ENCODE assay signal across 1 cellular context in the genomic region with DNA sequence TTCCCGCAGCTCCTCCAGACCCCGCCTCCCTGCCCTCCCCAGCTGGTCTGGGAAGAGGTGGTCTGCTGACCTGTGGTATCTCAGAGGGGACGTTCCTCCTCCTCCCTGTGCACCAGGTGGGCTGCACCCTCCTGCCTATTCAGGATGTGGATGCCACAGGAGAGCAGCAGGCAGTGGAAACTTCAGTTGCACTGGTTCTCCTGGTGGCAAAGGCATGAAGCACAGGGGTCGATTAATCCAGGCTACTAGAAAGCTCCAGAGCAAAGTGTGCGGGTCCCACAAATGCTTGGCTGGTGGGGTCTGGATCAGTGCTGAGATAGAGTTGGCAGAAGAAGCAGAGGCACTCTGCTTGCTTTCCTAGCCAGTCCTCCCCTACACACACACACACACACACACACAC.
TF ChIP-seq lines count a peak whose summit lies in the region.

No MANE protein-coding gene starts in this region.

TF ChIP-seq in GM23338, 12 proteins besides CTCF, POLR2A, EP300 and RAD21 (continued from another document):
- TF ChIP-seq, protein P1, sequence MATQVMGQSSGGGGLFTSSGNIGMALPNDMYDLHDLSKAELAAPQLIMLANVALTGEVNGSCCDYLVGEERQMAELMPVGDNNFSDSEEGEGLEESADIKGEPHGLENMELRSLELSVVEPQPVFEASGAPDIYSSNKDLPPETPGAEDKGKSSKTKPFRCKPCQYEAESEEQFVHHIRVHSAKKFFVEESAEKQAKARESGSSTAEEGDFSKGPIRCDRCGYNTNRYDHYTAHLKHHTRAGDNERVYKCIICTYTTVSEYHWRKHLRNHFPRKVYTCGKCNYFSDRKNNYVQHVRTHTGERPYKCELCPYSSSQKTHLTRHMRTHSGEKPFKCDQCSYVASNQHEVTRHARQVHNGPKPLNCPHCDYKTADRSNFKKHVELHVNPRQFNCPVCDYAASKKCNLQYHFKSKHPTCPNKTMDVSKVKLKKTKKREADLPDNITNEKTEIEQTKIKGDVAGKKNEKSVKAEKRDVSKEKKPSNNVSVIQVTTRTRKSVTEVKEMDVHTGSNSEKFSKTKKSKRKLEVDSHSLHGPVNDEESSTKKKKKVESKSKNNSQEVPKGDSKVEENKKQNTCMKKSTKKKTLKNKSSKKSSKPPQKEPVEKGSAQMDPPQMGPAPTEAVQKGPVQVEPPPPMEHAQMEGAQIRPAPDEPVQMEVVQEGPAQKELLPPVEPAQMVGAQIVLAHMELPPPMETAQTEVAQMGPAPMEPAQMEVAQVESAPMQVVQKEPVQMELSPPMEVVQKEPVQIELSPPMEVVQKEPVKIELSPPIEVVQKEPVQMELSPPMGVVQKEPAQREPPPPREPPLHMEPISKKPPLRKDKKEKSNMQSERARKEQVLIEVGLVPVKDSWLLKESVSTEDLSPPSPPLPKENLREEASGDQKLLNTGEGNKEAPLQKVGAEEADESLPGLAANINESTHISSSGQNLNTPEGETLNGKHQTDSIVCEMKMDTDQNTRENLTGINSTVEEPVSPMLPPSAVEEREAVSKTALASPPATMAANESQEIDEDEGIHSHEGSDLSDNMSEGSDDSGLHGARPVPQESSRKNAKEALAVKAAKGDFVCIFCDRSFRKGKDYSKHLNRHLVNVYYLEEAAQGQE (IDR thresholded peaks at IDR 0.05; ENCODE audit: unreplicated experiment) = no peak
- TF ChIP-seq, protein P2, sequence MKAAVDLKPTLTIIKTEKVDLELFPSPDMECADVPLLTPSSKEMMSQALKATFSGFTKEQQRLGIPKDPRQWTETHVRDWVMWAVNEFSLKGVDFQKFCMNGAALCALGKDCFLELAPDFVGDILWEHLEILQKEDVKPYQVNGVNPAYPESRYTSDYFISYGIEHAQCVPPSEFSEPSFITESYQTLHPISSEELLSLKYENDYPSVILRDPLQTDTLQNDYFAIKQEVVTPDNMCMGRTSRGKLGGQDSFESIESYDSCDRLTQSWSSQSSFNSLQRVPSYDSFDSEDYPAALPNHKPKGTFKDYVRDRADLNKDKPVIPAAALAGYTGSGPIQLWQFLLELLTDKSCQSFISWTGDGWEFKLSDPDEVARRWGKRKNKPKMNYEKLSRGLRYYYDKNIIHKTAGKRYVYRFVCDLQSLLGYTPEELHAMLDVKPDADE (IDR thresholded peaks at IDR 0.05) = no peak
